ENCODE assay signal across 15 cellular contexts in genomic region chr5:152058267-152058666, GRCh38.
A peak's percentile ranks its signal among the peaks of the same experiment; 100 is the strongest.
DNase-seq lines count a peak whose midpoint lies in the region; ATAC-seq and TF ChIP-seq lines count a peak whose summit lies in the region.
"Had no signal": no experiment of that assay in that cellular context is flagged by ENCODE, and none has a peak within 500 bp of the region (broad histone marks: within the 10 kb centered on the region; RNA-seq: fewer than 3 reads in every experiment).

No MANE protein-coding gene starts in this region.

- no peaks in the 10 kb centered on the region for H3K4me1 ChIP-seq in right atrium auricular region
- H3K4me1 ChIP-seq in neuronal stem cell (ENCODE audit: control insufficient read depth in 2 of 2, insufficient read depth in 1 of 2, low read depth in 1 of 2, low read length in 2 of 2) = no peaks in the 10 kb centered on the region
- H3K4me1 ChIP-seq: A549, Caco-2 had no signal

- no peak overlapping the region for H4K8ac ChIP-seq in neuronal stem cell (ENCODE audit: low read depth, low read length)

- H2BK5ac ChIP-seq in neuronal stem cell (ENCODE audit: low read length) = no peak overlapping the region

- no peaks in the 10 kb centered on the region for H3K27me3 ChIP-seq in right atrium auricular region
- peaks cover 0 to 3% (median 0%) of the 10 kb centered on the region in 3 experiments for H3K27me3 ChIP-seq in neuronal stem cell (ENCODE audit: control insufficient read depth in 3 of 3, insufficient read depth in 3 of 3, low read depth in 1 of 3, low read length in 3 of 3)

- H4K91ac ChIP-seq in neuronal stem cell (ENCODE audit: low read depth, low read length, poor library complexity) = no peak overlapping the region

- no peak overlapping the region for H3K27ac ChIP-seq in right atrium auricular region
- H3K27ac ChIP-seq in neuronal stem cell (replicated peaks; ENCODE audit: low read length) = no peak overlapping the region
- H3K27ac ChIP-seq: 22Rv1, A549, C4-2B, HL-60 had no signal

- ATAC-seq in Right ventricle myocardium inferior (peak; percentile 84), left ventricle myocardium superior (peak; percentile 94), HG02642 (IDR thresholded peaks at IDR 0.05; ENCODE audit: poor library complexity, unreplicated experiment) (no peak), HG03521 (IDR thresholded peaks at IDR 0.05; ENCODE audit: unreplicated experiment) (no peak)
- ATAC-seq: A549 had no signal

- H3K9me3 ChIP-seq in right atrium auricular region (no peaks in the 10 kb centered on the region), neuronal stem cell (replicated peaks in 1 of 2; ENCODE audit: control insufficient read depth in 2 of 2, insufficient read depth in 1 of 2, low read depth in 1 of 2, low read length in 2 of 2) (no peaks in the 10 kb centered on the region)
- H3K9me3 ChIP-seq: A549, Caco-2 had no signal

- DNase-seq in Right ventricle myocardium inferior (ENCODE audit: missing footprints) (no peak), right atrium auricular region (ENCODE audit: low spot score) (no peak), left ventricle myocardium superior (peak; percentile 59), neuronal stem cell (ENCODE audit: low spot score) (no peak), NCI-H2029 (lab: John Stamatoyannopoulos, UW) (no peak)
- DNase-seq: AML-193; Caco-2; CD4-positive, alpha-beta T cell; H9 had no signal

- no CpG with 5 or more reads among the region's 6 CpGs for WGBS in neuronal stem cell (ENCODE audit: extremely low coverage in 2 of 2, insufficient read length in 2 of 2, insufficient replicate concordance in 1 of 2), 2 donors

- H2AFZ ChIP-seq in neuronal stem cell (ENCODE audit: low read length) = no peak overlapping the region

- H3K4me3 ChIP-seq in right atrium auricular region = no peak overlapping the region
- no peak overlapping the region for H3K4me3 ChIP-seq in neuronal stem cell (ENCODE audit: low read length in 2 of 2)
- H3K4me3 ChIP-seq: A549 had no signal

- H3K9ac ChIP-seq in neuronal stem cell (ENCODE audit: low read depth, low read length, poor library complexity) = no peak overlapping the region

- no peak overlapping the region for H3K14ac ChIP-seq in neuronal stem cell (ENCODE audit: low read length)

- intact Hi-C loops in Right ventricle myocardium inferior (cut with DNase I) = no loop called here
- intact Hi-C loops in left ventricle myocardium superior (cut with micrococcal nuclease) = no loop called here

- H3K36me3 ChIP-seq in right atrium auricular region = no peaks in the 10 kb centered on the region
- no peaks in the 10 kb centered on the region for H3K36me3 ChIP-seq in neuronal stem cell (replicated peaks in 1 of 2; ENCODE audit: control insufficient read depth in 2 of 2, insufficient read depth in 2 of 2, low read length in 2 of 2)

- no peak overlapping the region for H3K23ac ChIP-seq in neuronal stem cell (ENCODE audit: low read depth, low read length, poor library complexity)

- H3K18ac ChIP-seq in neuronal stem cell (ENCODE audit: low read length) = peak overlapping the region; percentile 41

- H2BK120ac ChIP-seq in neuronal stem cell (ENCODE audit: low read depth, low read length) = no peak overlapping the region

- no peak for TF ChIP-seq CTCF in right atrium auricular region (IDR thresholded peaks at IDR 0.05)

- H2BK15ac ChIP-seq in neuronal stem cell (ENCODE audit: low read length) = no peak overlapping the region

- no peak overlapping the region for H3K4ac ChIP-seq in neuronal stem cell (ENCODE audit: low read length)

- H2AK5ac ChIP-seq in neuronal stem cell (ENCODE audit: low read depth, low read length) = no peak overlapping the region

- H3K79me1 ChIP-seq in neuronal stem cell (ENCODE audit: low read depth, low read length) = no peaks in the 10 kb centered on the region

- H3K4me2 ChIP-seq in neuronal stem cell (ENCODE audit: insufficient read depth, low read length, poor library complexity, severe bottlenecking) = no peak overlapping the region
- H3K4me2 ChIP-seq: A549 had no signal

- H2BK12ac ChIP-seq in neuronal stem cell (ENCODE audit: low read length) = no peak overlapping the region

Comparison
In these comparisons a context has a peak if more than half of its experiments do, and no peak if none do; other contexts are left out.
1. ATAC-seq: peak in Right ventricle myocardium inferior (single experiment) and left ventricle myocardium superior (single experiment); none in HG02642 (single experiment) and HG03521 (single experiment).